8 cellular contexts compared by ENCODE assay signal in genomic region chr6:44151348-44152108, GRCh38. TPM values are rescaled to one million over a fixed set of nuclear protein-coding genes. Genes with fewer than 3 reads are reported as not detected.
DNase-seq lines count a peak whose midpoint lies in the region; ATAC-seq and TF ChIP-seq lines count a peak whose summit lies in the region.

No MANE protein-coding gene starts in this region.

- no peak for TF ChIP-seq POLR2A in esophagus squamous epithelium (IDR thresholded peaks at IDR 0.05)

- peaks cover 5% of the 10 kb centered on the region for H3K4me1 Mint-ChIP-seq in nephron

- H3K27ac Mint-ChIP-seq in nephron, result no peak overlapping the region

- no peaks in the 10 kb centered on the region for H4K20me1 ChIP-seq in OCI-LY1 (ENCODE audit: insufficient read depth, low read length)

- TF ChIP-seq CTCF in GM12865 (IDR thresholded peaks at IDR 0.05; ENCODE audit: insufficient read depth, low read depth, low read length, missing control alignments), result peak; percentile 99
- peak; percentile 97 for TF ChIP-seq CTCF in OCI-LY1 (IDR thresholded peaks at IDR 0.05; ENCODE audit: low read length)
- TF ChIP-seq CTCF in esophagus squamous epithelium (IDR thresholded peaks at IDR 0.05), result peak; percentile 96 to 99 (median 99)
- TF ChIP-seq CTCF in nephron (IDR thresholded peaks at IDR 0.05; ENCODE audit: unreplicated experiment in 3 of 3), result peak; percentile 96 to 99 (median 97)

- no peaks in the 10 kb centered on the region for H3K27me3 Mint-ChIP-seq in nephron (ENCODE audit: low read depth)

- no peaks in the 10 kb centered on the region for H3K79me2 ChIP-seq in OCI-LY1 (ENCODE audit: insufficient read depth, low read length)

- H3K36me3 Mint-ChIP-seq in nephron (ENCODE audit: low read depth), result peaks cover 41% of the 10 kb centered on the region

- no peaks in the 10 kb centered on the region for H3K9me3 Mint-ChIP-seq in nephron

- no peak overlapping the region for H3K4me2 ChIP-seq in OCI-LY1 (ENCODE audit: low read length)

- H3K4me3 Mint-ChIP-seq in nephron, result no peak overlapping the region

- H3K27me3 ChIP-seq in OCI-LY1 (ENCODE audit: insufficient read depth, low read length), result peaks cover 6% of the 10 kb centered on the region; the same call in 1 of the 2 replicates
- H3K27me3 ChIP-seq in esophagus squamous epithelium, result no peaks in the 10 kb centered on the region

- WGBS in esophagus squamous epithelium, 2 donors, result 27 to 83% methylated on average over 1 to 14 of the region's 31 CpGs

- peak; percentile 84 for DNase-seq in GM12865 (ENCODE audit: low read depth)
- peak; percentile 81 for DNase-seq in activated T-cell treated with anti-CD3 and anti-CD28 coated beads for 48 hours (ENCODE audit: low read depth)
- DNase-seq in esophagus squamous epithelium (lab: John Stamatoyannopoulos, UW), result no peak
- peak; percentile 43 to 84 (median 72) for DNase-seq in stimulated activated naive CD4-positive, alpha-beta T cell (lab: John Stamatoyannopoulos, UW)
- no peak for DNase-seq in NCI-H1048 (lab: John Stamatoyannopoulos, UW)

- H3F3A ChIP-seq in OCI-LY1 (ENCODE audit: insufficient read depth, low read length), result no peaks in the 10 kb centered on the region

- H3K4me3 ChIP-seq in GM12865 (ENCODE audit: low read depth, low read length) (no peak overlapping the region), OCI-LY1 (ENCODE audit: low read depth, low read length, poor library complexity, severe bottlenecking) (no peak overlapping the region), esophagus squamous epithelium (peak overlapping the region in 1 of 4 donors; percentile 24)

- H3K4me1 ChIP-seq in OCI-LY1 (ENCODE audit: insufficient read depth, low read length, severe bottlenecking) (no peaks in the 10 kb centered on the region), esophagus squamous epithelium (peaks cover 0 to 7% (median 0%) of the 10 kb centered on the region in 3 donors)

- no peaks in the 10 kb centered on the region for H3K9me2 ChIP-seq in OCI-LY1 (ENCODE audit: low read depth, low read length)

- H3K9me3 ChIP-seq in OCI-LY1 (ENCODE audit: low read length) (no peaks in the 10 kb centered on the region), esophagus squamous epithelium (no peaks in the 10 kb centered on the region)

- H2AFZ ChIP-seq in OCI-LY1 (ENCODE audit: low read length), result no peak overlapping the region

- H3K36me3 ChIP-seq in OCI-LY1 (ENCODE audit: insufficient read depth, low read length) (no peaks in the 10 kb centered on the region), esophagus squamous epithelium (peaks cover 13 to 68% (median 22%) of the 10 kb centered on the region in 3 donors)

- peak; percentile 55 for ATAC-seq in HG02938 (IDR thresholded peaks at IDR 0.05; ENCODE audit: unreplicated experiment)

- H3K27ac ChIP-seq in OCI-LY1 (ENCODE audit: low read depth, low read length, poor library complexity, severe bottlenecking), result no peak overlapping the region
- H3K27ac ChIP-seq in esophagus squamous epithelium, result no peak overlapping the region

- no peak overlapping the region for H3K9ac ChIP-seq in OCI-LY1 (ENCODE audit: low read length)

- intact Hi-C loops in esophagus squamous epithelium (cut with DNase I), result loop anchor here (2.0 kb wide), 1 partner anchor 51 kb away; no protein-coding TSS in a partner anchor

RNA-seq across cellular contexts. Expression of gene CAPN11, which starts 7.1 kb away (rescaled TPM):
- total RNA-seq in esophagus squamous epithelium, result under 1 TPM in 2 of 4 donors, not detected in 2; 0.57 to 1.00 TPM

RNA-seq across cellular contexts. Expression of gene TMEM63B, which starts 24.2 kb away (rescaled TPM):
- 10 to 100 TPM; 27.8 to 56.3 (median 45.5) TPM for total RNA-seq in esophagus squamous epithelium

RNA-seq across cellular contexts. Expression of gene MRPL14, which starts 24.3 kb away (rescaled TPM):
- 10 to 100 TPM; 41.7 to 60.3 (median 53.6) TPM for total RNA-seq in esophagus squamous epithelium

Comparison
In these comparisons a context has a peak if more than half of its experiments do, and no peak if none do; other contexts are left out.
1. DNase-seq: peak in GM12865 (single experiment), activated T-cell treated with anti-CD3 and anti-CD28 coated beads for 48 hours (single experiment) and stimulated activated naive CD4-positive, alpha-beta T cell (6 of 6); none in esophagus squamous epithelium (single experiment) and NCI-H1048 (single experiment).
2. Peak in every context shown above with its lines, with median percentiles within 50 percentile points of each other: CTCF ChIP-seq.